In genomic region chr11:63866211-63866610, GRCh38 we compare ENCODE assay signal across 8 cellular contexts. TPM values are rescaled to one million over a fixed set of nuclear protein-coding genes. Genes with fewer than 3 reads are reported as not detected.
DNase-seq lines count a peak whose midpoint lies in the region; ATAC-seq lines count a peak whose summit lies in the region.

No MANE protein-coding gene starts in this region.

- intact Hi-C loops in left ventricle myocardium superior (cut with micrococcal nuclease): no loop called here

- ATAC-seq in GM21381 (IDR thresholded peaks at IDR 0.05; ENCODE audit: unreplicated experiment): peak; percentile 74
- no peak for ATAC-seq in left ventricle myocardium superior
- ATAC-seq in HG03097 (IDR thresholded peaks at IDR 0.05; ENCODE audit: low FRiP score, unreplicated experiment): no peak

- DNase-seq in AML-193 (lab: John Stamatoyannopoulos, UW) (peak; percentile 77 to 81), NCI-H2171 treated with DMSO at 0.1 percent for 48 hours (lab: John Stamatoyannopoulos, UW) (peak; percentile 49), activated T-cell treated with anti-CD3 and anti-CD28 coated beads for 24 hours (ENCODE audit: low read depth) (peak; percentile 77), left ventricle myocardium superior (peak; percentile 47), NCI-H82 treated with DMSO at 0.1 percent for 48 hours (lab: John Stamatoyannopoulos, UW; ENCODE audit: unreplicated experiment) (no peak)
- DNase-seq in stimulated activated CD8-positive, alpha-beta memory T cell treated with anti-CD3 and anti-CD28 coated beads, Interleukin-4, amount 100 ng/mL, for 24 hours (ENCODE audit: low read depth): peak; percentile 61

RNA-seq across cellular contexts. Expression of gene MARK2, which starts 27.3 kb away (rescaled TPM):
- 49.4 TPM for total RNA-seq in left ventricle myocardium superior

RNA-seq across cellular contexts. Expression of gene RCOR2, which starts 50.8 kb away (rescaled TPM):
- total RNA-seq in left ventricle myocardium superior: 14.5 TPM

RNA-seq across cellular contexts. Expression of gene SPINDOC, which starts 53.0 kb away (rescaled TPM):
- 13.1 TPM for total RNA-seq in left ventricle myocardium superior
